ENCODE assay signal across 8 cellular contexts in genomic region chr2:121110924-121111323, GRCh38.
"Had no signal": no experiment of that assay in that cellular context is flagged by ENCODE, and none has a peak within 500 bp of the region (broad histone marks: within the 10 kb centered on the region; RNA-seq: fewer than 3 reads in every experiment).

No MANE protein-coding gene starts in this region.

- FAIRE-seq: G401.6, GM12878, GM12891, GM12892, GM18507, GM19239 had no signal

- ATAC-seq: GM12878 had no signal

- H3K4me3 ChIP-seq: GM12878 had no signal

- DNase-seq: GDM1, GF-D8 had no signal
